In the genomic region with DNA sequence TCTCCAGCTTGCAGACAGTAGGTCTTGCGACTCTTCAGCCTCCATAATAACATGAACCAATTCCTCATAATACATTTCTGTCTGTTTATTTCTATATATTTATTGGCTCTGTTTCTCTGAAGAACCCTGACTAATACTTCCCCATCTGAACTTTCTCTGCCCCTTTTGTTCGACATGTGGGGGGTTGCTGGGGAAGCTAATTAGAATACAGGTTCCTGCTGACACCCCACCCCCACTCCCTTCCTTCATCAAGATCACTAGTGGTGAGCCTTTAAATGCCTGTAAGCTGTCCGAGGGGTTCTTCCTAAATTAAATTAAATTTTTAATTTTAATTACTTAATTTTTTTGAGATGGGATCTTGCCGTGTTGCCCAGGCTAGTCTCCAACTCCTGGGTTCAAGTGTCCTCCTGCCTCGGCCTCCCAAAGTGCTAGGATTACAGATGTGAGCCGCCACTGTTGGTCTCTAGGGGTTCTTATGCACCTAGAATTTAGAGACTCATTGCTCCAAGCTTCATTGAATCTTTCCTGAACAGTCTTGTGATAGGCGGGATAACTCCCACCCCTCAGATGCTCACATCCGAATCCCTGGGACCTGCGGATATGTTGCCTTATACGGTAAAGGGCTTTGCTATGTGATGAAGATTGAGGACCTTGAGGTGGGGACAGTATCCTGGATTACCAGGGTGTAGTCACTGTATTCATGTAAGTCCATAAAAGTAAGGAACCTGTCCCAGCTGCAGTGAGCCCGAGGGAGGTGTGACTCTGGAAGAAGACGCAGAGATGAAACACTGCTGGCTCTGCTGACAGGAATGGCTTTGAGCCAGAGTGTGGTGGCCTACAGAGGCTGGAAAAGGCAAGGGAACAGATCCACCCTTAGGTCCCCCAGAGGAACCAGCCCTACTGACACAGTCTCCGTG, we compare ENCODE assay signal across 11 cellular contexts. TPM values are rescaled to one million over a fixed set of nuclear protein-coding genes. Genes with fewer than 3 reads are reported as not detected.
DNase-seq lines count a peak whose midpoint lies in the region; ATAC-seq lines count a peak whose summit lies in the region.
"Had no signal": no experiment of that assay in that cellular context is flagged by ENCODE, and none has a peak within 500 bp of the region (broad histone marks: within the 10 kb centered on the region; RNA-seq: fewer than 3 reads in every experiment).

No MANE protein-coding gene starts in this region.

- peaks cover 63% of the 10 kb centered on the region for H3K4me1 ChIP-seq in CD4-positive, CD25-positive, alpha-beta regulatory T cell (ENCODE audit: control insufficient read depth, insufficient read depth, low read length, poor library complexity, severe bottlenecking)
- peaks cover 58% of the 10 kb centered on the region for H3K4me1 ChIP-seq in HUES64 (ENCODE audit: insufficient read depth, low read length)
- H3K4me1 ChIP-seq in naive thymus-derived CD4-positive, alpha-beta T cell (ENCODE audit: control insufficient read depth in 2 of 2, insufficient read depth in 2 of 2, low read length in 2 of 2), result peaks cover 32 to 81% of the 10 kb centered on the region in 2 donors

- H3K27me3 Mint-ChIP-seq in CD4-positive, CD25-positive, alpha-beta regulatory T cell, result no peaks in the 10 kb centered on the region
- H3K27me3 Mint-ChIP-seq in activated naive CD8-positive, alpha-beta T cell, result no peaks in the 10 kb centered on the region
- no peaks in the 10 kb centered on the region for H3K27me3 Mint-ChIP-seq in naive thymus-derived CD4-positive, alpha-beta T cell

- peak in 1 of 3 donors; percentile 29 for DNase-seq in CD4-positive, CD25-positive, alpha-beta regulatory T cell
- no peak for DNase-seq in naive thymus-derived CD4-positive, alpha-beta T cell
- DNase-seq in midbrain (lab: John Stamatoyannopoulos, UW), result no peak
- no peak for DNase-seq in cerebellar cortex (ENCODE audit: low spot score)
- no peak for DNase-seq in caudate nucleus (lab: John Stamatoyannopoulos, UW)
- DNase-seq: KG1, ovary had no signal

- H3K4me3 ChIP-seq in CD4-positive, CD25-positive, alpha-beta regulatory T cell (ENCODE audit: low read depth, low read length), result peak overlapping the region; percentile 93
- no peak overlapping the region for H3K4me3 ChIP-seq in HUES64 (ENCODE audit: low read length)
- H3K4me3 ChIP-seq in naive thymus-derived CD4-positive, alpha-beta T cell (ENCODE audit: low read length), result peak overlapping the region; percentile 80
- H3K4me3 ChIP-seq: ovary had no signal

- H3K27me3 ChIP-seq in CD4-positive, CD25-positive, alpha-beta regulatory T cell (ENCODE audit: control insufficient read depth, insufficient read depth, low read length), result no peaks in the 10 kb centered on the region
- H3K27me3 ChIP-seq in HUES64 (ENCODE audit: insufficient read depth, low read length), result no peaks in the 10 kb centered on the region
- no peaks in the 10 kb centered on the region for H3K27me3 ChIP-seq in naive thymus-derived CD4-positive, alpha-beta T cell (ENCODE audit: control insufficient read depth in 2 of 2, insufficient read depth in 2 of 2, low read length in 2 of 2)
- H3K27me3 ChIP-seq: esophagus muscularis mucosa, ovary had no signal

- 92% methylated on average over 11 of the region's 13 CpGs for WGBS in HUES64

- peaks cover 5 to 98% (median 54%) of the 10 kb centered on the region in 4 donors for H3K4me1 Mint-ChIP-seq in CD4-positive, CD25-positive, alpha-beta regulatory T cell
- H3K4me1 Mint-ChIP-seq in activated naive CD8-positive, alpha-beta T cell (ENCODE audit: low read depth), result peaks cover 94% of the 10 kb centered on the region
- H3K4me1 Mint-ChIP-seq in naive thymus-derived CD4-positive, alpha-beta T cell, result peaks cover 66 to 100% (median 96%) of the 10 kb centered on the region in 7 donors

- no peak for ATAC-seq in CD4-positive, CD25-positive, alpha-beta regulatory T cell (ENCODE audit: low read depth in 2 of 2)
- ATAC-seq in naive thymus-derived CD4-positive, alpha-beta T cell, result no peak
- ATAC-seq in HG02852 (IDR thresholded peaks at IDR 0.05; ENCODE audit: unreplicated experiment), result no peak

- POLR2A ChIA-PET in naive thymus-derived CD4-positive, alpha-beta T cell (lab: Charles Lee), result interaction anchor here (1.0 to 6.5 kb wide), 9 partner anchors 9 to 194 kb away, joined by 3 to 150 read pairs (median 14); partner anchors contain the start of genes HPCAL1 and ODC1

- H3K9me3 ChIP-seq in CD4-positive, CD25-positive, alpha-beta regulatory T cell (ENCODE audit: control insufficient read depth in 2 of 2, low read length in 2 of 2), result no peaks in the 10 kb centered on the region
- no peaks in the 10 kb centered on the region for H3K9me3 ChIP-seq in HUES64 (ENCODE audit: insufficient read depth, low read depth, low read length)
- no peaks in the 10 kb centered on the region for H3K9me3 ChIP-seq in naive thymus-derived CD4-positive, alpha-beta T cell (ENCODE audit: control insufficient read depth in 2 of 3, low read length in 3 of 3)
- H3K9me3 ChIP-seq: esophagus muscularis mucosa, ovary had no signal

- no peaks in the 10 kb centered on the region for H3K9me3 Mint-ChIP-seq in CD4-positive, CD25-positive, alpha-beta regulatory T cell
- no peaks in the 10 kb centered on the region for H3K9me3 Mint-ChIP-seq in activated naive CD8-positive, alpha-beta T cell (ENCODE audit: low read depth)
- H3K9me3 Mint-ChIP-seq in naive thymus-derived CD4-positive, alpha-beta T cell, result no peaks in the 10 kb centered on the region

- CTCF ChIA-PET in naive thymus-derived CD4-positive, alpha-beta T cell (lab: Charles Lee), result interaction anchor here (0.7 to 7.3 kb wide), 9 partner anchors 24 to 204 kb away, joined by 3 to 93 read pairs (median 5); partner anchors contain the start of gene HPCAL1

- H3K36me3 Mint-ChIP-seq in CD4-positive, CD25-positive, alpha-beta regulatory T cell, result peaks cover 7% of the 10 kb centered on the region
- H3K36me3 Mint-ChIP-seq in activated naive CD8-positive, alpha-beta T cell, result no peaks in the 10 kb centered on the region
- H3K36me3 Mint-ChIP-seq in naive thymus-derived CD4-positive, alpha-beta T cell, result peaks cover 0 to 17% (median 0%) of the 10 kb centered on the region in 5 donors

- peak overlapping the region; percentile 89 to 97 (median 92) for H3K4me3 Mint-ChIP-seq in CD4-positive, CD25-positive, alpha-beta regulatory T cell
- H3K4me3 Mint-ChIP-seq in activated naive CD8-positive, alpha-beta T cell, result peak overlapping the region; percentile 89
- H3K4me3 Mint-ChIP-seq in naive thymus-derived CD4-positive, alpha-beta T cell, result peak overlapping the region; percentile 85 to 97 (median 94)

- H3K27ac Mint-ChIP-seq in CD4-positive, CD25-positive, alpha-beta regulatory T cell, result peak overlapping the region; percentile 98 to 100 (median 99)
- H3K27ac Mint-ChIP-seq in activated naive CD8-positive, alpha-beta T cell, result peak overlapping the region; percentile 90
- H3K27ac Mint-ChIP-seq in naive thymus-derived CD4-positive, alpha-beta T cell, result peak overlapping the region; percentile 92 to 99 (median 98)

- intact Hi-C loops in naive thymus-derived CD4-positive, alpha-beta T cell (cut with micrococcal nuclease), result no loop called here

- H3K27ac ChIP-seq in CD4-positive, CD25-positive, alpha-beta regulatory T cell (ENCODE audit: insufficient read depth, low read length, poor library complexity, severe bottlenecking), result peak overlapping the region; percentile 84
- peak overlapping the region; percentile 51; the same call in 1 of the 2 replicates for H3K27ac ChIP-seq in HUES64 (ENCODE audit: low read depth, low read length)
- H3K27ac ChIP-seq in naive thymus-derived CD4-positive, alpha-beta T cell (ENCODE audit: low read depth, low read length), result peak overlapping the region; percentile 82
- H3K27ac ChIP-seq in caudate nucleus (ENCODE audit: low read depth, low read length), result no peak overlapping the region
- H3K27ac ChIP-seq: ovary had no signal

- H3K36me3 ChIP-seq in CD4-positive, CD25-positive, alpha-beta regulatory T cell (ENCODE audit: control insufficient read depth, insufficient read depth, low read length), result no peaks in the 10 kb centered on the region
- H3K36me3 ChIP-seq in HUES64 (ENCODE audit: insufficient read depth, low read length), result no peaks in the 10 kb centered on the region
- H3K36me3 ChIP-seq in naive thymus-derived CD4-positive, alpha-beta T cell (ENCODE audit: control insufficient read depth in 2 of 3, insufficient read depth in 3 of 3, low read length in 3 of 3), result no peaks in the 10 kb centered on the region
- H3K36me3 ChIP-seq: esophagus muscularis mucosa, ovary had no signal

- no peak overlapping the region for H3K9ac ChIP-seq in HUES64 (ENCODE audit: low read depth, low read length)

RNA-seq across cellular contexts. Expression of gene HPCAL1, which starts 26.2 kb away (rescaled TPM):
- 33.8 TPM for total RNA-seq in CD4-positive, CD25-positive, alpha-beta regulatory T cell
- polyA plus RNA-seq in CD4-positive, CD25-positive, alpha-beta regulatory T cell, result 10 to 100 TPM; 80.6 to 95.6 (median 87.7) TPM
- 5.9 TPM for polyA plus RNA-seq in HUES64 (2013, experiment 1 of 2)
- polyA plus RNA-seq in HUES64 (2013, experiment 2 of 2), result 7.5 TPM
- total RNA-seq in naive thymus-derived CD4-positive, alpha-beta T cell, result 10 to 100 TPM; 44.9 to 90.5 (median 65.8) TPM
- polyA plus RNA-seq in naive thymus-derived CD4-positive, alpha-beta T cell, result 100 to 1,000 TPM; 105 to 137 TPM
